In the genomic region with DNA sequence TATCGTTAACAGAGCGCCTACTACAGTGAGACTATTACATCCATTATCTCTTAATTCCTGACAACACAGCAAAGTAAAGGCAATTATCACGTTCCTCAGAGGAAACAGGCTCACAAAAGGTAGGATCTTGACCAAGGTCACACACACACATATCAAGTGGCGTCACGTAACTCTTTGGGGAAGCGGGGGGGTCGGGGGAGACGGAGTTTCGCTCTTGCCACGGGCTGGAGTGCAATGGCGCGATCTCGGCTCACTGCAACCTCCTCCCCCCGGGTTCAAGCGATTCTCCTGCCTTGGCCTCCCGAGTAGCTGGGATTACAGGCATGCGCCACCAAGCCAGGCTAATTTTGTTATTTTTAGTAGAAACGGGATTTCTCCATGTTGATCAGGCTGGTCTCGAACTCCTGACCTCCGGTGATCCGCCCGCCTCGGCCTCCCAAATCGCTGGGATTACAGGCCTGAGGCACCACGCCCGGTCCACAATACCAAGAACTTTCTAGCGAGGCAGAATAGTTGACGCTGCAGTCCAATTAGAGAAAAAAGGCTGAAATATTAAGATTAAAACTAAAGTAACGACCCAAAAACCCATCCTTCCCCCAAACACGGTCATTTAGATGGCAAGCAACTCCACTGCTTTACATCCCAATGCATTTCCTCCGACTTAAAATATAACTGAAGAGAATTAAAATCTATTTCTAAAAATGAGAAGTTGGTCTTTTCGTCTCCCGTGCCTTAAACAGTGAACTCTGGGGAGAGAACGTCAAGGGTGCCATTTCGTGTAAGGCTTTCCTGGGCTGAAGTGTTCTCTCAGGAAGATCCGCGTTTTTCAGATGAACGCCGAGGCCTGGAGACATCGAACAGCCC, we compare ENCODE assay signal across 9 cellular contexts. TPM values are rescaled to one million over a fixed set of nuclear protein-coding genes. Genes with fewer than 3 reads are reported as not detected.
DNase-seq lines count a peak whose midpoint lies in the region; ATAC-seq and TF ChIP-seq lines count a peak whose summit lies in the region.
"Had no signal": no experiment of that assay in that cellular context is flagged by ENCODE, and none has a peak within 500 bp of the region (broad histone marks: within the 10 kb centered on the region; RNA-seq: fewer than 3 reads in every experiment).

No MANE protein-coding gene starts in this region.

- peak overlapping the region; percentile 45 for H3K4me2 ChIP-seq in mesenchymal stem cell (ENCODE audit: low read length, poor library complexity, severe bottlenecking)

- H3K27me3 Mint-ChIP-seq in CD4-positive, CD25-positive, alpha-beta regulatory T cell: peaks cover 5% of the 10 kb centered on the region
- no peaks in the 10 kb centered on the region for H3K27me3 Mint-ChIP-seq in activated B cell treated with CpG ODN at 0.5 μM for 24 hours

- TF ChIP-seq CTCF in activated B cell treated with CpG ODN at 0.5 μM for 24 hours (IDR thresholded peaks at IDR 0.05): no peak
- TF ChIP-seq CTCF in choroid plexus epithelial cell (conservative IDR thresholded peaks at IDR 0.05; ENCODE audit: low read depth, low read length): no peak

- peak overlapping the region in 1 of 2 experiments; percentile 29 for H3K23ac ChIP-seq in mesenchymal stem cell (ENCODE audit: low read length in 2 of 2)

- H3K4me3 ChIP-seq in CD4-positive, CD25-positive, alpha-beta regulatory T cell (ENCODE audit: low read depth, low read length): peak overlapping the region; percentile 99
- H3K4me3 ChIP-seq in Jurkat, Clone E6-1 (ENCODE audit: low read length): peak overlapping the region; percentile 75
- H3K4me3 ChIP-seq in choroid plexus epithelial cell (ENCODE audit: low read depth, low read length) (peak overlapping the region; percentile 96), mesenchymal stem cell (ENCODE audit: insufficient read depth in 1 of 2, low read depth in 1 of 2, low read length in 2 of 2) (peak overlapping the region; percentile 84 to 92)

- peak overlapping the region; percentile 65 for H2AK5ac ChIP-seq in mesenchymal stem cell (ENCODE audit: low read length, severe bottlenecking)

- peaks cover 41% of the 10 kb centered on the region for H3K4me1 ChIP-seq in CD4-positive, CD25-positive, alpha-beta regulatory T cell (ENCODE audit: control insufficient read depth, insufficient read depth, low read length, poor library complexity, severe bottlenecking)
- H3K4me1 ChIP-seq in mesenchymal stem cell (ENCODE audit: control insufficient read depth, insufficient read depth, low read depth, low read length): peaks cover 4% of the 10 kb centered on the region

- peaks cover 4% of the 10 kb centered on the region for H3K79me1 ChIP-seq in mesenchymal stem cell (replicated peaks; ENCODE audit: low read length, poor library complexity, severe bottlenecking)

- peaks cover 42% of the 10 kb centered on the region for H3K36me3 Mint-ChIP-seq in CD4-positive, CD25-positive, alpha-beta regulatory T cell
- peaks cover 61% of the 10 kb centered on the region for H3K36me3 Mint-ChIP-seq in activated B cell treated with CpG ODN at 0.5 μM for 24 hours (ENCODE audit: low read depth)

- H2AFZ ChIP-seq in mesenchymal stem cell (ENCODE audit: low read depth, low read length): no peak overlapping the region

- peak overlapping the region; percentile 95 to 99 (median 96) for H3K4me3 Mint-ChIP-seq in CD4-positive, CD25-positive, alpha-beta regulatory T cell
- H3K4me3 Mint-ChIP-seq in activated B cell treated with CpG ODN at 0.5 μM for 24 hours: peak overlapping the region; percentile 93

- no peaks in the 10 kb centered on the region for H3K27me3 ChIP-seq in CD4-positive, CD25-positive, alpha-beta regulatory T cell (ENCODE audit: control insufficient read depth, insufficient read depth, low read length)
- no peaks in the 10 kb centered on the region for H3K27me3 ChIP-seq in mesenchymal stem cell (ENCODE audit: control insufficient read depth in 1 of 2, insufficient read depth in 1 of 2, low read length in 2 of 2)

- no peak overlapping the region for H4K91ac ChIP-seq in mesenchymal stem cell (ENCODE audit: low read length)

- peak overlapping the region; percentile 99 for H2BK5ac ChIP-seq in mesenchymal stem cell (ENCODE audit: low read depth, low read length, poor library complexity, severe bottlenecking)

- peaks cover 28 to 58% (median 38%) of the 10 kb centered on the region in 4 donors for H3K4me1 Mint-ChIP-seq in CD4-positive, CD25-positive, alpha-beta regulatory T cell
- peaks cover 48% of the 10 kb centered on the region for H3K4me1 Mint-ChIP-seq in activated B cell treated with CpG ODN at 0.5 μM for 24 hours

- H4K8ac ChIP-seq in mesenchymal stem cell (ENCODE audit: low read length): no peak overlapping the region

- CTCF ChIA-PET in activated B cell treated with CpG ODN at 0.5 μM for 24 hours (lab: Charles Lee): no interaction called here

- peak; percentile 43 to 73 (median 49) for DNase-seq in CD4-positive, CD25-positive, alpha-beta regulatory T cell
- DNase-seq in Jurkat, Clone E6-1 (ENCODE audit: low read depth, low spot score): no peak
- DNase-seq in activated B cell treated with CpG ODN at 0.5 μM for 24 hours (peak; percentile 40), choroid plexus epithelial cell (ENCODE audit: low read depth) (peak; percentile 61), mesenchymal stem cell (peak; percentile 71)
- peak; percentile 45 for DNase-seq in stimulated activated CD8-positive, alpha-beta memory T cell treated with anti-CD3 and anti-CD28 coated beads, Interleukin-4, amount 100 ng/mL, for 24 hours (ENCODE audit: low read depth)

- peak overlapping the region; percentile 83 to 98 (median 97) for H3K27ac Mint-ChIP-seq in CD4-positive, CD25-positive, alpha-beta regulatory T cell
- peak overlapping the region; percentile 94 for H3K27ac Mint-ChIP-seq in activated B cell treated with CpG ODN at 0.5 μM for 24 hours

- ATAC-seq in CD4-positive, CD25-positive, alpha-beta regulatory T cell (ENCODE audit: low read depth in 2 of 2): no peak
- ATAC-seq in activated B cell treated with CpG ODN at 0.5 μM for 24 hours (ENCODE audit: low read depth) (no peak), HG02763 (IDR thresholded peaks at IDR 0.05; ENCODE audit: unreplicated experiment) (no peak), HG02840 (IDR thresholded peaks at IDR 0.05; ENCODE audit: low FRiP score, unreplicated experiment) (no peak)

- peak overlapping the region; percentile 78 to 99 for H3K4ac ChIP-seq in mesenchymal stem cell (ENCODE audit: low read depth in 1 of 2, low read length in 2 of 2)

- peaks cover 20% of the 10 kb centered on the region for H3K36me3 ChIP-seq in CD4-positive, CD25-positive, alpha-beta regulatory T cell (ENCODE audit: control insufficient read depth, insufficient read depth, low read length)
- H3K36me3 ChIP-seq in mesenchymal stem cell (ENCODE audit: control insufficient read depth in 1 of 2, insufficient read depth in 2 of 2, low read depth in 1 of 2, low read length in 2 of 2): peaks cover 11 to 37% of the 10 kb centered on the region in 2 experiments

- POLR2A ChIA-PET in activated B cell treated with CpG ODN at 0.5 μM for 24 hours (lab: Charles Lee): no interaction called here

- peak overlapping the region; percentile 29 for H2BK120ac ChIP-seq in mesenchymal stem cell (ENCODE audit: low read depth, low read length)

- H3K27ac ChIP-seq in CD4-positive, CD25-positive, alpha-beta regulatory T cell (ENCODE audit: insufficient read depth, low read length, poor library complexity, severe bottlenecking): peak overlapping the region; percentile 100
- peak overlapping the region; percentile 74 for H3K27ac ChIP-seq in mesenchymal stem cell (ENCODE audit: low read length, poor library complexity, severe bottlenecking)

- under 1% methylated on average over 36 of the region's 40 CpGs for WGBS in mesenchymal stem cell

- peak overlapping the region; percentile 99 for H3K9ac ChIP-seq in mesenchymal stem cell (ENCODE audit: low read length)

- no peak overlapping the region for H2BK15ac ChIP-seq in mesenchymal stem cell (ENCODE audit: low read depth, poor library complexity, severe bottlenecking)

- H3K14ac ChIP-seq in mesenchymal stem cell (ENCODE audit: low read length in 2 of 2): peak overlapping the region; percentile 93 to 97

- peak overlapping the region; percentile 99 to 100 for H3K18ac ChIP-seq in mesenchymal stem cell (ENCODE audit: low read depth in 1 of 2, low read length in 2 of 2)

- H2BK12ac ChIP-seq in mesenchymal stem cell (ENCODE audit: low read length in 2 of 2): no peak overlapping the region

- peaks cover 0 to 2% (median 0%) of the 10 kb centered on the region in 7 donors for H3K9me3 Mint-ChIP-seq in CD4-positive, CD25-positive, alpha-beta regulatory T cell
- H3K9me3 Mint-ChIP-seq in activated B cell treated with CpG ODN at 0.5 μM for 24 hours: no peaks in the 10 kb centered on the region

- no peaks in the 10 kb centered on the region for H3K9me3 ChIP-seq in CD4-positive, CD25-positive, alpha-beta regulatory T cell (ENCODE audit: control insufficient read depth in 2 of 2, low read length in 2 of 2)
- no peaks in the 10 kb centered on the region for H3K9me3 ChIP-seq in mesenchymal stem cell (ENCODE audit: control insufficient read depth, low read length)

- intact Hi-C loops in activated B cell treated with CpG ODN at 0.5 μM for 24 hours (cut with micrococcal nuclease): loop anchor here (2.0 to 5.0 kb wide), 2 partner anchors 14 to 188 kb away; partner anchors contain the start of gene CSNK1E

RNA-seq across cellular contexts. Expression of gene DDX17, which starts 1.1 kb away (rescaled TPM):
- total RNA-seq in CD4-positive, CD25-positive, alpha-beta regulatory T cell: 658 TPM
- 10 to 100 TPM; 36.5 to 45.7 (median 41.3) TPM for polyA plus RNA-seq in CD4-positive, CD25-positive, alpha-beta regulatory T cell
- 142 TPM for polyA plus RNA-seq in Jurkat, Clone E6-1 (2012; ENCODE audit: insufficient read depth, insufficient read length)
- 533 and 612 TPM in 2 replicates for total RNA-seq in activated B cell treated with CpG ODN at 0.5 μM for 24 hours
- polyA plus RNA-seq in mesenchymal stem cell (2013, experiment 1 of 2): 121 TPM
- 114 TPM for polyA plus RNA-seq in mesenchymal stem cell (2013, experiment 2 of 2)

RNA-seq across cellular contexts. Expression of gene KDELR3, which starts 37.1 kb away (rescaled TPM):
- not detected for total RNA-seq in CD4-positive, CD25-positive, alpha-beta regulatory T cell
- polyA plus RNA-seq in CD4-positive, CD25-positive, alpha-beta regulatory T cell: under 1 TPM in 3 of 4 donors, not detected in 1; 0.38 to 0.71 (median 0.42) TPM
- polyA plus RNA-seq in Jurkat, Clone E6-1 (2012; ENCODE audit: insufficient read depth, insufficient read length): not detected
- total RNA-seq in activated B cell treated with CpG ODN at 0.5 μM for 24 hours: not detected in 2 replicates
- polyA plus RNA-seq in mesenchymal stem cell (2013, experiment 1 of 2): 167 TPM
- polyA plus RNA-seq in mesenchymal stem cell (2013, experiment 2 of 2): 172 TPM

RNA-seq across cellular contexts. Expression of gene KCNJ4, which starts 50.0 kb away (rescaled TPM):
- total RNA-seq in CD4-positive, CD25-positive, alpha-beta regulatory T cell: not detected
- not detected for polyA plus RNA-seq in CD4-positive, CD25-positive, alpha-beta regulatory T cell
- polyA plus RNA-seq in Jurkat, Clone E6-1 (2012; ENCODE audit: insufficient read depth, insufficient read length): 0.61 TPM
- total RNA-seq in activated B cell treated with CpG ODN at 0.5 μM for 24 hours: not detected in 2 replicates
- polyA plus RNA-seq in mesenchymal stem cell (2013, experiment 1 of 2): 0.08 TPM
- 0.05 TPM for polyA plus RNA-seq in mesenchymal stem cell (2013, experiment 2 of 2)
- total RNA-seq: NCI-H460 had no signal
